Comparison of ENCODE assay signal across 22 cellular contexts in genomic region chr15:65401607-65402240, GRCh38. TPM values are rescaled to one million over a fixed set of nuclear protein-coding genes. Genes with fewer than 3 reads are reported as not detected.
DNase-seq lines count a peak whose midpoint lies in the region; ATAC-seq, FAIRE-seq and TF ChIP-seq lines count a peak whose summit lies in the region.
"Had no signal": no experiment of that assay in that cellular context is flagged by ENCODE, and none has a peak within 500 bp of the region (broad histone marks: within the 10 kb centered on the region; RNA-seq: fewer than 3 reads in every experiment).

No MANE protein-coding gene starts in this region.

- peaks cover 1% of the 10 kb centered on the region for H3K9me3 Mint-ChIP-seq in glutamatergic neuron (ENCODE audit: unreplicated experiment)
- H3K9me3 Mint-ChIP-seq in activated CD8-positive, alpha-beta T cell treated with anti-CD3 and anti-CD28 coated beads, Interleukin-2, amount 10 ng/mL, durations not matched to agents 7 days and 5 days (ENCODE audit: insufficient read depth), result no peaks in the 10 kb centered on the region
- H3K9me3 Mint-ChIP-seq in activated T-cell treated with anti-CD3 and anti-CD28 coated beads, Interleukin-2, amount 50 U/mL, for 4 hours, result no peaks in the 10 kb centered on the region
- H3K9me3 Mint-ChIP-seq: activated CD4-positive, alpha-beta memory T cell treated with anti-CD3 and anti-CD28 coated beads for 36 hours; type B pancreatic cell had no signal

- H3K4me3 Mint-ChIP-seq in glutamatergic neuron (ENCODE audit: unreplicated experiment), result no peak overlapping the region
- no peak overlapping the region for H3K4me3 Mint-ChIP-seq in activated CD8-positive, alpha-beta T cell treated with anti-CD3 and anti-CD28 coated beads, Interleukin-2, amount 10 ng/mL, durations not matched to agents 7 days and 5 days
- no peak overlapping the region for H3K4me3 Mint-ChIP-seq in activated T-cell treated with anti-CD3 and anti-CD28 coated beads, Interleukin-2, amount 50 U/mL, for 4 hours
- H3K4me3 Mint-ChIP-seq: activated CD4-positive, alpha-beta memory T cell treated with anti-CD3 and anti-CD28 coated beads for 36 hours; type B pancreatic cell had no signal

- peak; percentile 18 to 64 (median 47) for ATAC-seq in pancreas
- ATAC-seq in activated CD8-positive, alpha-beta T cell treated with anti-CD3 and anti-CD28 coated beads, Interleukin-2, amount 10 ng/mL, durations not matched to agents 7 days and 5 days, result no peak
- ATAC-seq in HG02938 (IDR thresholded peaks at IDR 0.05; ENCODE audit: unreplicated experiment), result no peak
- no peak for ATAC-seq in activated T-cell treated with anti-CD3 and anti-CD28 coated beads, Interleukin-2, amount 50 U/mL, for 4 hours

- H3K27me3 ChIP-seq in KMS-11 (ENCODE audit: insufficient read depth, low read depth), result no peaks in the 10 kb centered on the region
- no peaks in the 10 kb centered on the region for H3K27me3 ChIP-seq in pancreas

- peaks cover 42% of the 10 kb centered on the region for H3K4me1 Mint-ChIP-seq in glutamatergic neuron (ENCODE audit: low read depth, unreplicated experiment)
- peaks cover 2% of the 10 kb centered on the region for H3K4me1 Mint-ChIP-seq in activated CD8-positive, alpha-beta T cell treated with anti-CD3 and anti-CD28 coated beads, Interleukin-2, amount 10 ng/mL, durations not matched to agents 7 days and 5 days (ENCODE audit: low read depth)
- H3K4me1 Mint-ChIP-seq in activated T-cell treated with anti-CD3 and anti-CD28 coated beads, Interleukin-2, amount 50 U/mL, for 4 hours (ENCODE audit: low read depth), result peaks cover 3% of the 10 kb centered on the region

- H3K4me1 ChIP-seq in KMS-11 (ENCODE audit: low read depth, poor library complexity, severe bottlenecking), result peaks cover 9% of the 10 kb centered on the region
- peaks cover 0 to 12% (median 7%) of the 10 kb centered on the region in 3 donors for H3K4me1 ChIP-seq in pancreas
- H3K4me1 ChIP-seq: breast epithelium, Caco-2 had no signal

- peak overlapping the region; percentile 95 for H3K27ac Mint-ChIP-seq in glutamatergic neuron (ENCODE audit: unreplicated experiment)
- H3K27ac Mint-ChIP-seq in activated CD8-positive, alpha-beta T cell treated with anti-CD3 and anti-CD28 coated beads, Interleukin-2, amount 10 ng/mL, durations not matched to agents 7 days and 5 days, result no peak overlapping the region
- H3K27ac Mint-ChIP-seq: activated CD4-positive, alpha-beta memory T cell treated with anti-CD3 and anti-CD28 coated beads for 36 hours had no signal

- H2AFZ ChIP-seq in KMS-11 (ENCODE audit: low read depth), result peak overlapping the region; percentile 23; the same call in 1 of the 2 replicates

- 74% methylated on average over 8 of the region's 8 CpGs for WGBS in pancreas, 2 donors

- CTCF ChIA-PET in activated CD8-positive, alpha-beta T cell treated with anti-CD3 and anti-CD28 coated beads, Interleukin-2, amount 10 ng/mL, durations not matched to agents 7 days and 5 days (lab: Charles Lee), result interaction anchor here (0.7 to 1.8 kb wide), 6 partner anchors 11 to 80 kb away, joined by 3 to 5 read pairs (median 4); no protein-coding TSS in a partner anchor

- no peaks in the 10 kb centered on the region for H4K20me1 ChIP-seq in KMS-11 (ENCODE audit: insufficient read depth)
- H4K20me1 ChIP-seq: BLaER1 treated with 17β-estradiol and CSF1 and Interleukin-3, amounts not matched to agents 10 nM and 100 nM had no signal

- no peaks in the 10 kb centered on the region for H3K9me3 ChIP-seq in pancreas
- H3K9me3 ChIP-seq: BLaER1 treated with 17β-estradiol and CSF1 and Interleukin-3, amounts not matched to agents 10 nM and 100 nM; breast epithelium; Caco-2; heart left ventricle had no signal

- no peak overlapping the region for H3K9ac ChIP-seq in KMS-11

- FAIRE-seq in pancreas (lab: Jason Lieb, UNC), result no peak
- FAIRE-seq: colon had no signal

- H3K4me2 ChIP-seq in KMS-11, result no peak overlapping the region

- peak; percentile 79 for DNase-seq in DMS79 (lab: John Stamatoyannopoulos, UW)
- DNase-seq in glutamatergic neuron, result no peak
- peak in 1 of 6 donors; percentile 27 for DNase-seq in pancreas
- DNase-seq in activated CD8-positive, alpha-beta T cell treated with anti-CD3 and anti-CD28 coated beads, Interleukin-2, amount 10 ng/mL, durations not matched to agents 7 days and 5 days, result no peak
- no peak for DNase-seq in NCI-H128 (lab: John Stamatoyannopoulos, UW; ENCODE audit: unreplicated experiment)
- DNase-seq in activated T-cell treated with anti-CD3 and anti-CD28 coated beads, Interleukin-2, amount 50 U/mL, for 4 hours, result no peak
- DNase-seq: effector CD8-positive, alpha-beta T cell; NCI-H1436 treated with DMSO at 0.1 percent for 48 hours; Right ventricle myocardium superior had no signal

- TF ChIP-seq CTCF in KMS-11 (conservative IDR thresholded peaks at IDR 0.05; ENCODE audit: low read depth, low read length) (no peak), glutamatergic neuron (IDR thresholded peaks at IDR 0.05; ENCODE audit: partially characterized antibody, unreplicated experiment) (peak; percentile 7), pancreas (IDR thresholded peaks at IDR 0.05) (no peak)

- no peaks in the 10 kb centered on the region for H3K36me3 ChIP-seq in KMS-11 (ENCODE audit: insufficient read depth)
- H3K36me3 ChIP-seq in pancreas, result no peaks in the 10 kb centered on the region
- H3K36me3 ChIP-seq: BLaER1 treated with 17β-estradiol and CSF1 and Interleukin-3, amounts not matched to agents 10 nM and 100 nM; breast epithelium; heart left ventricle had no signal

- H3K27ac ChIP-seq in KMS-11 (no peak overlapping the region), pancreas (no peak overlapping the region)
- H3K27ac ChIP-seq: breast epithelium, heart left ventricle had no signal

- H3K4me3 ChIP-seq in KMS-11 (IDR thresholded peaks at IDR 0.05; ENCODE audit: insufficient read depth, low read depth, low read length) (no peak overlapping the region), pancreas (no peak overlapping the region)
- H3K4me3 ChIP-seq: BLaER1 treated with 17β-estradiol and CSF1 and Interleukin-3, amounts not matched to agents 10 nM and 100 nM; breast epithelium; heart left ventricle had no signal

- H3K36me3 Mint-ChIP-seq in glutamatergic neuron (ENCODE audit: unreplicated experiment), result no peaks in the 10 kb centered on the region
- H3K36me3 Mint-ChIP-seq in activated CD8-positive, alpha-beta T cell treated with anti-CD3 and anti-CD28 coated beads, Interleukin-2, amount 10 ng/mL, durations not matched to agents 7 days and 5 days (ENCODE audit: low read depth), result no peaks in the 10 kb centered on the region
- no peaks in the 10 kb centered on the region for H3K36me3 Mint-ChIP-seq in activated T-cell treated with anti-CD3 and anti-CD28 coated beads, Interleukin-2, amount 50 U/mL, for 4 hours (ENCODE audit: insufficient read depth)
- H3K36me3 Mint-ChIP-seq: activated CD4-positive, alpha-beta memory T cell treated with anti-CD3 and anti-CD28 coated beads for 36 hours had no signal

- H3K79me2 ChIP-seq in KMS-11 (ENCODE audit: insufficient read depth, low read depth), result no peaks in the 10 kb centered on the region

- H3K27me3 Mint-ChIP-seq in glutamatergic neuron (ENCODE audit: unreplicated experiment), result peaks cover 14% of the 10 kb centered on the region
- H3K27me3 Mint-ChIP-seq in activated CD8-positive, alpha-beta T cell treated with anti-CD3 and anti-CD28 coated beads, Interleukin-2, amount 10 ng/mL, durations not matched to agents 7 days and 5 days (ENCODE audit: low read depth), result peaks cover 47% of the 10 kb centered on the region
- peaks cover 50% of the 10 kb centered on the region for H3K27me3 Mint-ChIP-seq in activated T-cell treated with anti-CD3 and anti-CD28 coated beads, Interleukin-2, amount 50 U/mL, for 4 hours (ENCODE audit: low read depth)

- intact Hi-C loops in pancreas (cut with DNase I), result no loop called here

- POLR2A ChIA-PET in activated CD8-positive, alpha-beta T cell treated with anti-CD3 and anti-CD28 coated beads, Interleukin-2, amount 10 ng/mL, durations not matched to agents 7 days and 5 days (lab: Charles Lee), result no interaction called here

RNA-seq across cellular contexts. Expression of gene IGDCC4, which starts 21.0 kb away (rescaled TPM):
- total RNA-seq in glutamatergic neuron (ENCODE audit: unreplicated experiment) (53.9 TPM), pancreas (1 to 10 TPM in 2 of 6 donors, under 1 TPM in 4; 0.22 to 2.2 (median 0.52) TPM)
- polyA plus RNA-seq in pancreas, result under 1 TPM; 0.23 to 0.26 TPM
- under 1 TPM in 1 of 2 experiments, not detected in 1; 0.08 TPM for total RNA-seq in activated CD8-positive, alpha-beta T cell treated with anti-CD3 and anti-CD28 coated beads, Interleukin-2, amount 10 ng/mL, durations not matched to agents 7 days and 5 days
- under 1 TPM; 0.66 to 0.98 (median 0.95) TPM for total RNA-seq in activated T-cell treated with anti-CD3 and anti-CD28 coated beads, Interleukin-2, amount 50 U/mL, for 4 hours

RNA-seq across cellular contexts. Expression of gene IGDCC3, which starts 23.9 kb away (rescaled TPM):
- total RNA-seq in glutamatergic neuron (ENCODE audit: unreplicated experiment) (342 TPM), pancreas (under 1 TPM in 1 of 6 donors, not detected in 5; 0.32 TPM)
- not detected for polyA plus RNA-seq in pancreas
- total RNA-seq in activated CD8-positive, alpha-beta T cell treated with anti-CD3 and anti-CD28 coated beads, Interleukin-2, amount 10 ng/mL, durations not matched to agents 7 days and 5 days, result not detected
- under 1 TPM in 1 of 3 donors, not detected in 2; 0.10 TPM for total RNA-seq in activated T-cell treated with anti-CD3 and anti-CD28 coated beads, Interleukin-2, amount 50 U/mL, for 4 hours
- total RNA-seq: activated CD4-positive, alpha-beta memory T cell treated with anti-CD3 and anti-CD28 coated beads for 36 hours; epithelial cell of proximal tubule; mesenteric fat pad; OCI-LY7; osteoblast had no signal

Comparison
In these comparisons a context has a peak if more than half of its experiments do, and no peak if none do; other contexts are left out.
1. ATAC-seq: peak in pancreas (4 of 4); none in activated CD8-positive, alpha-beta T cell treated with anti-CD3 and anti-CD28 coated beads, Interleukin-2, amount 10 ng/mL, durations not matched to agents 7 days and 5 days (single experiment), HG02938 (single experiment) and activated T-cell treated with anti-CD3 and anti-CD28 coated beads, Interleukin-2, amount 50 U/mL, for 4 hours (0 of 2).
2. RNA of gene IGDCC4, which starts 21.0 kb away (total RNA-seq): 53.9 TPM in glutamatergic neuron (single experiment); 0.66 to 0.98 TPM in activated T-cell treated with anti-CD3 and anti-CD28 coated beads, Interleukin-2, amount 50 U/mL, for 4 hours, 0.22 to 2.2 TPM in pancreas and 0.08 TPM in activated CD8-positive, alpha-beta T cell treated with anti-CD3 and anti-CD28 coated beads, Interleukin-2, amount 10 ng/mL, durations not matched to agents 7 days and 5 days; every median in the first group is over 10 times any median in the second.
3. RNA of gene IGDCC3, which starts 23.9 kb away (total RNA-seq): 342 TPM in glutamatergic neuron (single experiment); not detected in activated CD8-positive, alpha-beta T cell treated with anti-CD3 and anti-CD28 coated beads, Interleukin-2, amount 10 ng/mL, durations not matched to agents 7 days and 5 days, 0.10 TPM in activated T-cell treated with anti-CD3 and anti-CD28 coated beads, Interleukin-2, amount 50 U/mL, for 4 hours and 0.32 TPM in pancreas; every median in the first group is over 100 times any median in the second.